ENCODE assay signal across 21 cellular contexts in genomic region chr4:108533876-108534275, GRCh38.
DNase-seq lines count a peak whose midpoint lies in the region; ATAC-seq lines count a peak whose summit lies in the region.
"Had no signal": no experiment of that assay in that cellular context is flagged by ENCODE, and none has a peak within 500 bp of the region (broad histone marks: within the 10 kb centered on the region; RNA-seq: fewer than 3 reads in every experiment).

No MANE protein-coding gene starts in this region.

- POLR2A ChIA-PET in naive thymus-derived CD8-positive, alpha-beta T cell (lab: Charles Lee) = interaction anchor here (0.6 to 1.5 kb wide), 4 partner anchors 10 to 498 kb away, joined by 3 to 7 read pairs (median 6); no protein-coding TSS in a partner anchor

- H3K4me2 ChIP-seq in BLaER1 = peak overlapping the region; percentile 87
- H3K4me2 ChIP-seq: GM23338 had no signal

- no peaks in the 10 kb centered on the region for H3K27me3 ChIP-seq in BLaER1
- H3K27me3 ChIP-seq: Peyer's patch had no signal

- no peak for DNase-seq in T-helper 2 cell treated with Interferon-gamma antibody and Interleukin-4, amounts not matched to agents 5 μg/mL and 100 μg/mL, for 36 hours (ENCODE audit: low spot score)
- DNase-seq in T-helper 2 cell (no peak), NCI-H69 (lab: John Stamatoyannopoulos, UW) (peak; percentile 52), NCI-H774 (lab: John Stamatoyannopoulos, UW) (no peak), hippocampal formation (lab: John Stamatoyannopoulos, UW) (no peak)
- no peak for DNase-seq in naive thymus-derived CD8-positive, alpha-beta T cell
- DNase-seq: 8988T, DMS153, EL, HCEC 1CT, NCI-H1092 treated with DMSO at 0.1 percent for 48 hours, NCI-H146, NCI-H2029 treated with DMSO at 0.1 percent for 48 hours, NCI-H2171, NCI-H526, Peyer's patch had no signal

- H3K27me3 Mint-ChIP-seq in T-helper 2 cell treated with Interferon-gamma antibody and Interleukin-4, amounts not matched to agents 5 μg/mL and 100 μg/mL, for 36 hours (ENCODE audit: low read depth) = no peaks in the 10 kb centered on the region
- H3K27me3 Mint-ChIP-seq in naive thymus-derived CD8-positive, alpha-beta T cell = no peaks in the 10 kb centered on the region
- H3K27me3 Mint-ChIP-seq: CD4-positive, CD25-positive, alpha-beta regulatory T cell had no signal

- no peak overlapping the region for H3K27ac Mint-ChIP-seq in T-helper 2 cell treated with Interferon-gamma antibody and Interleukin-4, amounts not matched to agents 5 μg/mL and 100 μg/mL, for 36 hours
- peak overlapping the region in 8 of 10 donors; percentile 23 to 93 (median 82) for H3K27ac Mint-ChIP-seq in naive thymus-derived CD8-positive, alpha-beta T cell
- H3K27ac Mint-ChIP-seq: GM23338 had no signal

- H3K9ac ChIP-seq in BLaER1 = no peak overlapping the region; the same call in 1 of the 2 replicates

- H3K27ac ChIP-seq in BLaER1 = peak overlapping the region; percentile 56
- H3K27ac ChIP-seq: Peyer's patch had no signal

- H3K9me3 ChIP-seq in BLaER1 = peaks cover 11% of the 10 kb centered on the region
- H3K9me3 ChIP-seq: Peyer's patch had no signal

- H3K4me3 ChIP-seq in BLaER1 = no peak overlapping the region
- H3K4me3 ChIP-seq: GM23338, Peyer's patch had no signal

- H3K36me3 Mint-ChIP-seq in T-helper 2 cell treated with Interferon-gamma antibody and Interleukin-4, amounts not matched to agents 5 μg/mL and 100 μg/mL, for 36 hours (ENCODE audit: low read depth) = peaks cover 10% of the 10 kb centered on the region
- peaks cover 0 to 2% (median 0%) of the 10 kb centered on the region in 3 donors for H3K36me3 Mint-ChIP-seq in naive thymus-derived CD8-positive, alpha-beta T cell
- H3K36me3 Mint-ChIP-seq: CD4-positive, CD25-positive, alpha-beta regulatory T cell had no signal

- H3K4me1 ChIP-seq in BLaER1 = peaks cover 74% of the 10 kb centered on the region
- H3K4me1 ChIP-seq: Peyer's patch had no signal

- H3K36me3 ChIP-seq in BLaER1 = no peaks in the 10 kb centered on the region
- H3K36me3 ChIP-seq: Peyer's patch had no signal

- peaks cover 64% of the 10 kb centered on the region for H3K4me1 Mint-ChIP-seq in T-helper 2 cell treated with Interferon-gamma antibody and Interleukin-4, amounts not matched to agents 5 μg/mL and 100 μg/mL, for 36 hours (ENCODE audit: low read depth)
- H3K4me1 Mint-ChIP-seq in naive thymus-derived CD8-positive, alpha-beta T cell = peaks cover 47 to 89% (median 77%) of the 10 kb centered on the region in 4 donors

- no peaks in the 10 kb centered on the region for H3K9me3 Mint-ChIP-seq in T-helper 2 cell treated with Interferon-gamma antibody and Interleukin-4, amounts not matched to agents 5 μg/mL and 100 μg/mL, for 36 hours
- peaks cover 0 to 9% (median 0%) of the 10 kb centered on the region in 9 donors for H3K9me3 Mint-ChIP-seq in naive thymus-derived CD8-positive, alpha-beta T cell
- H3K9me3 Mint-ChIP-seq: GM23338 had no signal

- no peaks in the 10 kb centered on the region for H4K20me1 ChIP-seq in BLaER1

- ATAC-seq in naive thymus-derived CD8-positive, alpha-beta T cell = no peak
- no peak for ATAC-seq in HG03045 (IDR thresholded peaks at IDR 0.05; ENCODE audit: unreplicated experiment)
- ATAC-seq: GM23338, Right ventricle myocardium inferior had no signal

- peak overlapping the region; percentile 39 for H3K4me3 Mint-ChIP-seq in T-helper 2 cell treated with Interferon-gamma antibody and Interleukin-4, amounts not matched to agents 5 μg/mL and 100 μg/mL, for 36 hours
- H3K4me3 Mint-ChIP-seq in naive thymus-derived CD8-positive, alpha-beta T cell = peak overlapping the region in 7 of 10 donors; percentile 44 to 82 (median 77)
- H3K4me3 Mint-ChIP-seq: GM23338 had no signal
